In the genomic region with DNA sequence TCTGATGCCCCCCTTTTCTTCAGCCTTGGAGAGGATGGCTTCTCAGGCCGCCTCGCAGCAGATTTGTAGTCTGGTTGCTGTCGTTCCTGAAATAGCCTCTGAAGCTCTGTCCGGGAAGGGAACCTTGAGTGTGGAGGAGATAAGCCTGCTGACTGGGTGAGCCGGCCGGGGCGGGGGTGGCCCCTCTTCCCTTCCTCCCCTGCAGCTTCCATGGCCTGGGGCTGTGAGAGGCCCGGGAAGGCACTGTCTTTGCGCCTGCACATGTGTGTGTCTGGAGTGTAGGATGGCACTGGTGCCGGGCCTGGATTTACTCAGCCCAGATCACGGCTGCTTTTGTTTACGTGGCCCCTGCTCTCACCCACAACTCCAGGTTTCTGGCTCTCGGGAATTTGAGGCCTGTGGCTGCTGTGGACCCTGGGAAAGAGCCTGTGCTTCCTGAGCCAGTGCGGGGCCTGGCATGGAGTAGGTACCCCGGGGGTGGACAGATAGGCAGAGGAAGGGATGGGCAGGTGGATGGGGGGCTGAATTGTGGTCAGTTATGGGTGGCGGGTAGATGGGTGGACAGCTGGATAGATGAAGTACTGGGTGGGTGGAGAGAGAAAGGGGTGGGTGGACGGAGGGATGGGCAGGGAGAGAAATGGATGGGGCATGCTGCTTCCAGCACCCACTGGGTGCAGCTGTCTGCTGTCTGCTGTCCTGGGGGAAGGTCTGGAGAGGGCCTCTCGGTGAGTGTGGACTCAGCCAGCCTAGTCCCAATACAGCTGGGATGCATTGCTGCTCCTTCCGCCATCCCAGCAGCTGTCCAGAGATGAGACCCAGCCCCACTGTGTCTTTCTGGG, we compare ENCODE assay signal across 20 cellular contexts. TPM values are rescaled to one million over a fixed set of nuclear protein-coding genes. Genes with fewer than 3 reads are reported as not detected.
A peak's percentile ranks its signal among the peaks of the same experiment; 100 is the strongest.
DNase-seq lines count a peak whose midpoint lies in the region; ATAC-seq, FAIRE-seq and TF ChIP-seq lines count a peak whose summit lies in the region.
"Had no signal": no experiment of that assay in that cellular context is flagged by ENCODE, and none has a peak within 500 bp of the region (broad histone marks: within the 10 kb centered on the region; RNA-seq: fewer than 3 reads in every experiment).

No MANE protein-coding gene starts in this region.

- no peaks in the 10 kb centered on the region for H3K9me3 ChIP-seq in CD4-positive, CD25-positive, alpha-beta regulatory T cell (ENCODE audit: control insufficient read depth in 2 of 2, low read length in 2 of 2)
- H3K9me3 ChIP-seq in adipocyte (ENCODE audit: control insufficient read depth, low read length) (no peaks in the 10 kb centered on the region), right atrium auricular region (no peaks in the 10 kb centered on the region), pancreas (no peaks in the 10 kb centered on the region)
- no peaks in the 10 kb centered on the region for H3K9me3 ChIP-seq in CD8-positive, alpha-beta memory T cell (ENCODE audit: low read length)

- ATAC-seq in CD4-positive, CD25-positive, alpha-beta regulatory T cell (ENCODE audit: low read depth in 2 of 2): no peak
- ATAC-seq in pancreas (peak in 3 of 4 donors; percentile 5 to 43 (median 39)), GM18517 (IDR thresholded peaks at IDR 0.05; ENCODE audit: unreplicated experiment) (no peak)
- ATAC-seq: activated naive CD4-positive, alpha-beta T cell treated with anti-CD3 and anti-CD28 coated beads, Interleukin-2, amount 50 U/mL, for 72 hours; effector memory CD8-positive, alpha-beta T cell; GM12878 had no signal

- no peak overlapping the region for H3K27ac ChIP-seq in CD4-positive, CD25-positive, alpha-beta regulatory T cell (ENCODE audit: insufficient read depth, low read length, poor library complexity, severe bottlenecking)
- H3K27ac ChIP-seq in right atrium auricular region: peak overlapping the region; percentile 85 to 96
- H3K27ac ChIP-seq in pancreas: peak overlapping the region; percentile 84 to 96 (median 92)
- H3K27ac ChIP-seq in CD8-positive, alpha-beta memory T cell (ENCODE audit: low read depth, low read length): no peak overlapping the region

- 50 to 52% methylated on average over 19 of the region's 19 CpGs for WGBS in pancreas, 2 donors

- H3K9me3 Mint-ChIP-seq in CD4-positive, CD25-positive, alpha-beta regulatory T cell: no peaks in the 10 kb centered on the region
- no peaks in the 10 kb centered on the region for H3K9me3 Mint-ChIP-seq in CD8-positive, alpha-beta memory T cell
- H3K9me3 Mint-ChIP-seq: activated CD4-positive, alpha-beta T cell treated with anti-CD3 and anti-CD28 coated beads, Interleukin-2, amount 10 ng/mL, durations not matched to agents 7 days and 5 days; activated naive CD4-positive, alpha-beta T cell treated with anti-CD3 and anti-CD28 coated beads, Interleukin-2, amount 50 U/mL, for 72 hours; effector memory CD8-positive, alpha-beta T cell; stimulated activated naive CD8-positive, alpha-beta T cell treated with anti-CD3 and anti-CD28 coated beads, Interleukin-15, amount 100 ng/mL, for 72 hours had no signal

- peak overlapping the region in 2 of 3 donors; percentile 52 to 62 for H3K27ac Mint-ChIP-seq in CD4-positive, CD25-positive, alpha-beta regulatory T cell
- no peak overlapping the region for H3K27ac Mint-ChIP-seq in CD8-positive, alpha-beta memory T cell
- H3K27ac Mint-ChIP-seq: activated CD4-positive, alpha-beta T cell treated with anti-CD3 and anti-CD28 coated beads, Interleukin-2, amount 10 ng/mL, durations not matched to agents 7 days and 5 days had no signal

- no peak for FAIRE-seq in pancreas (lab: Jason Lieb, UNC)
- FAIRE-seq: GM12878 had no signal

- TF ChIP-seq CTCF in right atrium auricular region (IDR thresholded peaks at IDR 0.05) (no peak), pancreas (IDR thresholded peaks at IDR 0.05) (no peak)

- H3K9ac ChIP-seq in adipocyte (ENCODE audit: low read length): no peak overlapping the region

- H3K27me3 ChIP-seq in CD4-positive, CD25-positive, alpha-beta regulatory T cell (ENCODE audit: control insufficient read depth, insufficient read depth, low read length): no peaks in the 10 kb centered on the region
- H3K27me3 ChIP-seq in adipocyte (replicated peaks; ENCODE audit: control insufficient read depth, insufficient read depth, low read length) (peaks cover 12% of the 10 kb centered on the region), right atrium auricular region (no peaks in the 10 kb centered on the region), pancreas (no peaks in the 10 kb centered on the region)
- H3K27me3 ChIP-seq in CD8-positive, alpha-beta memory T cell (ENCODE audit: insufficient read depth, low read length, poor library complexity, severe bottlenecking): no peaks in the 10 kb centered on the region

- no peak overlapping the region for H3K4me3 ChIP-seq in CD4-positive, CD25-positive, alpha-beta regulatory T cell (ENCODE audit: low read depth, low read length)
- H3K4me3 ChIP-seq in adipocyte (ENCODE audit: low read length) (no peak overlapping the region), right atrium auricular region (no peak overlapping the region), pancreas (no peak overlapping the region)
- H3K4me3 ChIP-seq in CD8-positive, alpha-beta memory T cell (ENCODE audit: low read length): no peak overlapping the region
- H3K4me3 ChIP-seq: GM12878 had no signal

- peaks cover 12% of the 10 kb centered on the region for H3K4me1 ChIP-seq in CD4-positive, CD25-positive, alpha-beta regulatory T cell (ENCODE audit: control insufficient read depth, insufficient read depth, low read length, poor library complexity, severe bottlenecking)
- H3K4me1 ChIP-seq in adipocyte (ENCODE audit: control insufficient read depth, insufficient read depth, low read length) (no peaks in the 10 kb centered on the region), right atrium auricular region (peaks cover 0 to 79% of the 10 kb centered on the region in 2 donors), pancreas (peaks cover 44 to 61% (median 55%) of the 10 kb centered on the region in 3 donors)
- peaks cover 28% of the 10 kb centered on the region for H3K4me1 ChIP-seq in CD8-positive, alpha-beta memory T cell (ENCODE audit: insufficient read depth, low read length)

- H3K4me3 Mint-ChIP-seq in CD4-positive, CD25-positive, alpha-beta regulatory T cell: no peak overlapping the region
- peak overlapping the region in 1 of 7 donors; percentile 48 for H3K4me3 Mint-ChIP-seq in CD8-positive, alpha-beta memory T cell
- H3K4me3 Mint-ChIP-seq: activated CD4-positive, alpha-beta T cell treated with anti-CD3 and anti-CD28 coated beads, Interleukin-2, amount 10 ng/mL, durations not matched to agents 7 days and 5 days; effector memory CD8-positive, alpha-beta T cell; stimulated activated naive CD8-positive, alpha-beta T cell treated with anti-CD3 and anti-CD28 coated beads, Interleukin-15, amount 100 ng/mL, for 72 hours had no signal

- DNase-seq in CD4-positive, CD25-positive, alpha-beta regulatory T cell: no peak
- peak; percentile 5 for DNase-seq in adipocyte (ENCODE audit: low read depth)
- no peak for DNase-seq in right atrium auricular region (ENCODE audit: low spot score)
- peak in 3 of 6 donors; percentile 56 to 68 (median 65) for DNase-seq in pancreas
- DNase-seq in NCI-H1930 (lab: John Stamatoyannopoulos, UW): no peak
- DNase-seq in CD8-positive, alpha-beta memory T cell: no peak
- no peak for DNase-seq in GDM1 (lab: John Stamatoyannopoulos, UW)
- DNase-seq: activated CD4-positive, alpha-beta T cell treated with anti-CD3 and anti-CD28 coated beads, Interleukin-2, amount 10 ng/mL, durations not matched to agents 7 days and 5 days; effector memory CD8-positive, alpha-beta T cell; GOT3; hippocampal formation; Kasumi-1; SHP77; stimulated activated CD4-positive, alpha-beta T cell treated with anti-CD3 and anti-CD28 coated beads, Interleukin-12 subunit alpha, Interleukin-12 subunit beta, amount 100 ng/mL, for 4 hours; stimulated activated naive CD8-positive, alpha-beta T cell treated with anti-CD3 and anti-CD28 coated beads, Interleukin-15, amount 100 ng/mL, for 72 hours had no signal

- H3K4me1 Mint-ChIP-seq in CD4-positive, CD25-positive, alpha-beta regulatory T cell: peaks cover 0 to 57% (median 7%) of the 10 kb centered on the region in 4 donors
- peaks cover 6 to 53% (median 12%) of the 10 kb centered on the region in 3 donors for H3K4me1 Mint-ChIP-seq in CD8-positive, alpha-beta memory T cell

- no peaks in the 10 kb centered on the region for H3K36me3 ChIP-seq in CD4-positive, CD25-positive, alpha-beta regulatory T cell (ENCODE audit: control insufficient read depth, insufficient read depth, low read length)
- H3K36me3 ChIP-seq in adipocyte (ENCODE audit: control insufficient read depth, insufficient read depth, low read length, severe bottlenecking) (no peaks in the 10 kb centered on the region), right atrium auricular region (no peaks in the 10 kb centered on the region), pancreas (no peaks in the 10 kb centered on the region)
- H3K36me3 ChIP-seq in CD8-positive, alpha-beta memory T cell (ENCODE audit: insufficient read depth, low read length): no peaks in the 10 kb centered on the region

- POLR2A ChIA-PET in CD8-positive, alpha-beta memory T cell (lab: Charles Lee): no interaction called here

- intact Hi-C loops in pancreas (cut with DNase I): no loop called here

- H3K36me3 Mint-ChIP-seq in CD4-positive, CD25-positive, alpha-beta regulatory T cell: no peaks in the 10 kb centered on the region
- H3K36me3 Mint-ChIP-seq in CD8-positive, alpha-beta memory T cell: no peaks in the 10 kb centered on the region
- H3K36me3 Mint-ChIP-seq: activated naive CD4-positive, alpha-beta T cell treated with anti-CD3 and anti-CD28 coated beads, Interleukin-2, amount 50 U/mL, for 72 hours had no signal

- CTCF ChIA-PET in CD8-positive, alpha-beta memory T cell (lab: Charles Lee): interaction anchor here (1.0 kb wide), 1 partner anchor 19 kb away, joined by 3 read pairs; no protein-coding TSS in a partner anchor

- peaks cover 6% of the 10 kb centered on the region for H3K27me3 Mint-ChIP-seq in CD4-positive, CD25-positive, alpha-beta regulatory T cell
- no peaks in the 10 kb centered on the region for H3K27me3 Mint-ChIP-seq in CD8-positive, alpha-beta memory T cell
- H3K27me3 Mint-ChIP-seq: activated CD4-positive, alpha-beta T cell treated with anti-CD3 and anti-CD28 coated beads, Interleukin-2, amount 10 ng/mL, durations not matched to agents 7 days and 5 days; effector memory CD8-positive, alpha-beta T cell; stimulated activated naive CD8-positive, alpha-beta T cell treated with anti-CD3 and anti-CD28 coated beads, Interleukin-15, amount 100 ng/mL, for 72 hours had no signal

RNA-seq across cellular contexts. Expression of a gene that starts 16.7 kb away (rescaled TPM):
- total RNA-seq in CD4-positive, CD25-positive, alpha-beta regulatory T cell: 13.4 TPM
- polyA plus RNA-seq in CD4-positive, CD25-positive, alpha-beta regulatory T cell: 1 to 10 TPM; 5.5 to 7.9 (median 6.4) TPM
- total RNA-seq in right atrium auricular region (10 to 100 TPM; 12.7 to 25.1 TPM), pancreas (10 to 100 TPM; 25.2 to 61.1 (median 46.7) TPM)
- 10 to 100 TPM; 14.0 to 50.0 TPM for polyA plus RNA-seq in pancreas
- total RNA-seq in CD8-positive, alpha-beta memory T cell: 1 to 10 TPM; 2.6 to 3.4 TPM
- polyA plus RNA-seq in CD8-positive, alpha-beta memory T cell: 5.7 TPM

RNA-seq across cellular contexts. Expression of a gene that starts 17.2 kb away (rescaled TPM):
- total RNA-seq in CD4-positive, CD25-positive, alpha-beta regulatory T cell: 0.17 TPM
- not detected for polyA plus RNA-seq in CD4-positive, CD25-positive, alpha-beta regulatory T cell
- total RNA-seq in right atrium auricular region (not detected), pancreas (1 to 10 TPM in 3 of 6 donors, under 1 TPM in 3; 0.51 to 2.8 (median 0.95) TPM)
- polyA plus RNA-seq in pancreas: 1 to 10 TPM; 4.3 to 4.8 TPM
- not detected for total RNA-seq in CD8-positive, alpha-beta memory T cell
- not detected for polyA plus RNA-seq in CD8-positive, alpha-beta memory T cell
- total RNA-seq: activated naive CD4-positive, alpha-beta T cell treated with anti-CD3 and anti-CD28 coated beads, Interleukin-2, amount 50 U/mL, for 72 hours; G401; GM12878; T-helper 2 cell treated with Interferon-gamma antibody and Interleukin-4, amounts not matched to agents 100 ng/mL and 5 ng/mL, for 36 hours had no signal
- polyA plus RNA-seq: GM12878 had no signal

Comparison
In these comparisons a context has a peak if more than half of its experiments do, and no peak if none do; other contexts are left out.
1. ATAC-seq: peak in pancreas (3 of 4); none in CD4-positive, CD25-positive, alpha-beta regulatory T cell (0 of 2) and GM18517 (single experiment).
2. H3K27ac ChIP-seq: peak in right atrium auricular region (2 of 2) and pancreas (4 of 4); none in CD4-positive, CD25-positive, alpha-beta regulatory T cell (single experiment) and CD8-positive, alpha-beta memory T cell (single experiment).
3. H3K27ac Mint-ChIP-seq: peak in CD4-positive, CD25-positive, alpha-beta regulatory T cell (2 of 3); none in CD8-positive, alpha-beta memory T cell (0 of 8).